In genomic region chr1:113389953-113390834, GRCh38 we compare ENCODE assay signal across 8 cellular contexts. TPM values are rescaled to one million over a fixed set of nuclear protein-coding genes. Genes with fewer than 3 reads are reported as not detected.
DNase-seq lines count a peak whose midpoint lies in the region; ATAC-seq and TF ChIP-seq lines count a peak whose summit lies in the region.

TSS of gene MAGI3 (plus strand) at chr1:113390515. CDS start at chr1:113391034, 519 bp downstream.

- peak within 1 kb of the TSS; percentile 98 for H3K4me3 ChIP-seq in thoracic aorta

- H3K36me3 ChIP-seq in thoracic aorta = no peaks in the 10 kb centered on the region

- H3K4me3 Mint-ChIP-seq in activated naive CD8-positive, alpha-beta T cell treated with anti-CD3 and anti-CD28 coated beads, Interleukin-2, amount 10 ng/mL, durations not matched to agents 7 days and 5 days = peak within 1 kb of the TSS; percentile 98
- H3K4me3 Mint-ChIP-seq in osteocyte (ENCODE audit: unreplicated experiment) = peak within 1 kb of the TSS; percentile 86

- peaks cover 8 to 34% of the 10 kb centered on the region in 2 donors for H3K4me1 ChIP-seq in thoracic aorta (ENCODE audit: control insufficient read depth in 1 of 2, low read depth in 2 of 2)

- TF ChIP-seq CTCF in osteocyte (IDR thresholded peaks at IDR 0.05) (no peak), thoracic aorta (IDR thresholded peaks at IDR 0.05) (no peak)

- no peaks in the 10 kb centered on the region for H3K36me3 Mint-ChIP-seq in activated naive CD8-positive, alpha-beta T cell treated with anti-CD3 and anti-CD28 coated beads, Interleukin-2, amount 10 ng/mL, durations not matched to agents 7 days and 5 days
- H3K36me3 Mint-ChIP-seq in osteocyte (ENCODE audit: unreplicated experiment) = no peaks in the 10 kb centered on the region

- peak within 1 kb of the TSS; percentile 75 to 78 for H3K27ac ChIP-seq in thoracic aorta

- POLR2A ChIA-PET in activated naive CD8-positive, alpha-beta T cell treated with anti-CD3 and anti-CD28 coated beads, Interleukin-2, amount 10 ng/mL, durations not matched to agents 7 days and 5 days (lab: Charles Lee) = no interaction called here

- H3K27ac Mint-ChIP-seq in activated naive CD8-positive, alpha-beta T cell treated with anti-CD3 and anti-CD28 coated beads, Interleukin-2, amount 10 ng/mL, durations not matched to agents 7 days and 5 days = peak within 1 kb of the TSS; percentile 95
- H3K27ac Mint-ChIP-seq in osteocyte (ENCODE audit: unreplicated experiment) = peak within 1 kb of the TSS; percentile 81

- peaks cover 2% of the 10 kb centered on the region for H3K9me3 Mint-ChIP-seq in activated naive CD8-positive, alpha-beta T cell treated with anti-CD3 and anti-CD28 coated beads, Interleukin-2, amount 10 ng/mL, durations not matched to agents 7 days and 5 days
- H3K9me3 Mint-ChIP-seq in osteocyte (ENCODE audit: unreplicated experiment) = peaks cover 4% of the 10 kb centered on the region

- H3K4me1 Mint-ChIP-seq in activated naive CD8-positive, alpha-beta T cell treated with anti-CD3 and anti-CD28 coated beads, Interleukin-2, amount 10 ng/mL, durations not matched to agents 7 days and 5 days = peaks cover 26% of the 10 kb centered on the region
- peaks cover 30% of the 10 kb centered on the region for H3K4me1 Mint-ChIP-seq in osteocyte (ENCODE audit: unreplicated experiment)

- H3K27me3 Mint-ChIP-seq in activated naive CD8-positive, alpha-beta T cell treated with anti-CD3 and anti-CD28 coated beads, Interleukin-2, amount 10 ng/mL, durations not matched to agents 7 days and 5 days = peaks cover 45% of the 10 kb centered on the region
- H3K27me3 Mint-ChIP-seq in osteocyte (ENCODE audit: unreplicated experiment) = no peaks in the 10 kb centered on the region

- DNase-seq in GM04504 (ENCODE audit: low read depth) (peak; percentile 97), NCI-H1092 treated with DMSO at 0.1 percent for 48 hours (lab: John Stamatoyannopoulos, UW) (peak; percentile 96), SKM-1 treated with dmso at 0.1 percent for 144 hours (lab: John Stamatoyannopoulos, UW; ENCODE audit: unreplicated experiment) (peak; percentile 98), head of caudate nucleus (peak; percentile 89 to 99 (median 97)), osteocyte (ENCODE audit: extremely low spot score, unreplicated experiment) (peak; percentile 100), thoracic aorta (ENCODE audit: low spot score) (peak; percentile 90)
- peak; percentile 96 for DNase-seq in activated naive CD8-positive, alpha-beta T cell treated with anti-CD3 and anti-CD28 coated beads, Interleukin-2, amount 10 ng/mL, durations not matched to agents 7 days and 5 days

- no peaks in the 10 kb centered on the region for H3K9me3 ChIP-seq in thoracic aorta

- intact Hi-C loops in head of caudate nucleus (cut with DNase I) = no loop called here

- ATAC-seq in HG02610 (IDR thresholded peaks at IDR 0.05; ENCODE audit: unreplicated experiment) (peak; percentile 100), thoracic aorta (ENCODE audit: insufficient number of reproducible peaks, low FRiP score, low read depth) (peak; percentile 96)
- peak; percentile 98 for ATAC-seq in activated naive CD8-positive, alpha-beta T cell treated with anti-CD3 and anti-CD28 coated beads, Interleukin-2, amount 10 ng/mL, durations not matched to agents 7 days and 5 days (ENCODE audit: low read depth)

- no peaks in the 10 kb centered on the region for H3K27me3 ChIP-seq in thoracic aorta (replicated peaks; ENCODE audit: insufficient read depth)

RNA-seq across cellular contexts. Expression of gene MAGI3, which starts in this region (rescaled TPM):
- total RNA-seq in activated naive CD8-positive, alpha-beta T cell treated with anti-CD3 and anti-CD28 coated beads, Interleukin-2, amount 10 ng/mL, durations not matched to agents 7 days and 5 days = 1 to 10 TPM; 5.2 to 5.8 TPM
- total RNA-seq in osteocyte = 7.0 and 8.9 TPM in 2 replicates
- 10 to 100 TPM; 23.4 to 29.4 TPM for total RNA-seq in thoracic aorta

Comparison
In these comparisons a context has a peak if more than half of its experiments do, and no peak if none do; other contexts are left out.
1. Peak in every context shown above with its lines: DNase-seq, ATAC-seq, H3K4me3 ChIP-seq and H3K27ac ChIP-seq.